In the genomic region with DNA sequence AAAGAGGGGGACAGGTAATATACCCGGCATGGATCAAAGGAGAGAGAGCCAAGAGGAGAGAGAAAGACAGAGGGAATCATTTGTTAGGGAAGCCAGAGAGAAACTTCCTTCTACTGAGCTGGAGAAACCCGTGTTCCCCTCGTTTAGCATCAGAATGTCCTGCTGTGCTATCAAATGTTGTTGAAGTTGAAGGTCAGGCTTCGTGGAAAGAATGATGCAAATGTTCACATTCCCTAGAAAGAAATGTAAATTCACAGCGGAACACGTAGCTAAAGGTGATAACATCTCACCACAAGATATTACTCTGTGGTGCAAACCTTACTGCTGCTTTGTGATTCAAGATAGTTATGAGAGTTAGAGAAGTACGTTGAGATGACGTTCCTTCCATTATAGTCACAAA, we compare ENCODE assay signal across 24 cellular contexts.
DNase-seq lines count a peak whose midpoint lies in the region; ATAC-seq, FAIRE-seq and TF ChIP-seq lines count a peak whose summit lies in the region.
"Had no signal": no experiment of that assay in that cellular context is flagged by ENCODE, and none has a peak within 500 bp of the region (broad histone marks: within the 10 kb centered on the region; RNA-seq: fewer than 3 reads in every experiment).

No MANE protein-coding gene starts in this region.

- no peak overlapping the region for H4K12ac ChIP-seq in trophoblast cell (ENCODE audit: low read depth, low read length)

- no peak overlapping the region for H2BK5ac ChIP-seq in trophoblast cell (ENCODE audit: low read depth, low read length, poor library complexity)
- H2BK5ac ChIP-seq in mesenchymal stem cell (ENCODE audit: low read depth, low read length, poor library complexity, severe bottlenecking), result no peak overlapping the region

- H3K4me2 ChIP-seq in HepG2 (ENCODE audit: low read depth, low read length), result no peak overlapping the region
- H3K4me2 ChIP-seq in trophoblast cell (ENCODE audit: low read length), result no peak overlapping the region
- no peak overlapping the region for H3K4me2 ChIP-seq in mesenchymal stem cell (ENCODE audit: low read length, poor library complexity, severe bottlenecking)

- H3K23ac ChIP-seq in trophoblast cell (ENCODE audit: low read length) (no peak overlapping the region), mesenchymal stem cell (ENCODE audit: low read length in 2 of 2) (no peak overlapping the region)

- no peak overlapping the region for H4K8ac ChIP-seq in trophoblast cell (ENCODE audit: low read depth, low read length)
- no peak overlapping the region for H4K8ac ChIP-seq in mesenchymal stem cell (ENCODE audit: low read length)

- H3K9me3 ChIP-seq in HepG2 (ENCODE audit: low read length), result no peaks in the 10 kb centered on the region
- H3K9me3 ChIP-seq in right lobe of liver, result no peaks in the 10 kb centered on the region
- H3K9me3 ChIP-seq in trophoblast cell (ENCODE audit: insufficient read depth, low read depth, low read length), result peaks cover 2% of the 10 kb centered on the region
- H3K9me3 ChIP-seq in mesenchymal stem cell (ENCODE audit: control insufficient read depth, low read length), result no peaks in the 10 kb centered on the region
- H3K9me3 ChIP-seq: MG63 had no signal

- CTCF ChIA-PET in HepG2 (lab: Yijun Ruan, JAX; ENCODE audit: low intra/inter-chr PET ratio, low total read pairs), result no interaction called here

- no peaks in the 10 kb centered on the region for H3K79me2 ChIP-seq in HepG2 (ENCODE audit: insufficient read depth, low read length)
- no peaks in the 10 kb centered on the region for H3K79me2 ChIP-seq in trophoblast cell (ENCODE audit: control insufficient read depth, insufficient read depth, low read length, poor library complexity)

- H2AK5ac ChIP-seq in trophoblast cell (ENCODE audit: low read length), result no peak overlapping the region
- no peak overlapping the region for H2AK5ac ChIP-seq in mesenchymal stem cell (ENCODE audit: low read length, severe bottlenecking)

- DNase-seq in HepG2 (ENCODE audit: low spot score) (no peak), right lobe of liver (no peak), astrocyte of the spinal cord (ENCODE audit: low read depth, low spot score) (peak; percentile 13), iPS DF 19.7 (ENCODE audit: low read depth, low spot score) (peak; percentile 33), trophoblast cell (peak; percentile 54 to 82), kidney tubule cell (ENCODE audit: low spot score) (no peak), mesenchymal stem cell (no peak)
- DNase-seq: AML-193, GDM1, GOT3, HFFc6, IMR-90, Kasumi-1, MG63, NCI-H1048, NCI-H1436 treated with DMSO at 0.1 percent for 48 hours, NCI-H2171, PC-3, SIG-M5 had no signal

- intact Hi-C loops in HepG2 (cut with micrococcal nuclease; ENCODE audit: unreplicated experiment) (no loop called here), right lobe of liver (cut with DNase I) (no loop called here)

- TF ChIP-seq POLR2A in HepG2 (IDR thresholded peaks at IDR 0.05; ENCODE audit: insufficient read depth in 1 of 2, low read depth in 2 of 2, low read length in 2 of 2), result no peak
- TF ChIP-seq POLR2A in right lobe of liver (IDR thresholded peaks at IDR 0.05), result no peak

- H4K91ac ChIP-seq in trophoblast cell (ENCODE audit: low read depth, low read length) (no peak overlapping the region), mesenchymal stem cell (ENCODE audit: low read length) (no peak overlapping the region)

- H2AFZ ChIP-seq in HepG2 (ENCODE audit: low read length), result no peak overlapping the region
- no peak overlapping the region for H2AFZ ChIP-seq in trophoblast cell (ENCODE audit: insufficient read depth, low read length, poor library complexity)
- no peak overlapping the region for H2AFZ ChIP-seq in mesenchymal stem cell (ENCODE audit: low read depth, low read length)

- ATAC-seq in HepG2 (no peak), right lobe of liver (no peak), HG02970 (IDR thresholded peaks at IDR 0.05; ENCODE audit: low FRiP score, unreplicated experiment) (no peak)
- ATAC-seq: PC-3, SK-N-SH treated with all-trans-retinoic acid at 6 μM for 48 hours had no signal

- H3K27ac ChIP-seq in HepG2 (ENCODE audit: extremely low read length, insufficient read depth, low read length) (no peak overlapping the region), right lobe of liver (no peak overlapping the region), trophoblast cell (ENCODE audit: low read depth, low read length) (no peak overlapping the region), mesenchymal stem cell (ENCODE audit: low read length, poor library complexity, severe bottlenecking) (no peak overlapping the region)
- H3K27ac ChIP-seq: 22Rv1, C4-2B, RWPE1 had no signal

- H3K27me3 ChIP-seq in HepG2 (ENCODE audit: control insufficient read depth in 1 of 2, insufficient read depth in 2 of 2, low read length in 2 of 2) (no peaks in the 10 kb centered on the region), right lobe of liver (no peaks in the 10 kb centered on the region), trophoblast cell (ENCODE audit: insufficient read depth, low read length) (no peaks in the 10 kb centered on the region), mesenchymal stem cell (ENCODE audit: control insufficient read depth in 1 of 2, insufficient read depth in 1 of 2, low read length in 2 of 2) (no peaks in the 10 kb centered on the region)
- H3K27me3 ChIP-seq: MG63 had no signal

- no peak overlapping the region for H2BK120ac ChIP-seq in trophoblast cell (ENCODE audit: insufficient read depth, low read length, poor library complexity)
- no peak overlapping the region for H2BK120ac ChIP-seq in mesenchymal stem cell (ENCODE audit: low read depth, low read length)

- in situ Hi-C loops in HepG2 (cut with HindIII; ENCODE audit: extremely low pct_ligation_motif_present, low pct_unique_long_range_greater_than_20kb), result no loop called here
- in situ Hi-C loops in astrocyte of the spinal cord (cut with HindIII; ENCODE audit: low sequenced_read_pairs), result no loop called here

- H3K36me3 ChIP-seq in HepG2 (replicated peaks in 1 of 2; ENCODE audit: control insufficient read depth in 1 of 2, insufficient read depth in 2 of 2, low read length in 2 of 2) (no peaks in the 10 kb centered on the region), right lobe of liver (no peaks in the 10 kb centered on the region), trophoblast cell (ENCODE audit: control insufficient read depth in 1 of 2, insufficient read depth in 2 of 2, low read length in 2 of 2) (no peaks in the 10 kb centered on the region), mesenchymal stem cell (ENCODE audit: control insufficient read depth in 1 of 2, insufficient read depth in 2 of 2, low read depth in 1 of 2, low read length in 2 of 2) (no peaks in the 10 kb centered on the region)
- H3K36me3 ChIP-seq: MG63 had no signal

- peaks cover 14% of the 10 kb centered on the region; the same call in 1 of the 2 replicates for H3K4me1 ChIP-seq in HepG2 (ENCODE audit: insufficient read depth, low read length)
- no peaks in the 10 kb centered on the region for H3K4me1 ChIP-seq in right lobe of liver
- H3K4me1 ChIP-seq in trophoblast cell (ENCODE audit: control insufficient read depth in 1 of 2, insufficient read depth in 2 of 2, low read length in 2 of 2), result peaks cover 0 to 3% of the 10 kb centered on the region in 2 experiments
- no peaks in the 10 kb centered on the region for H3K4me1 ChIP-seq in mesenchymal stem cell (ENCODE audit: control insufficient read depth, insufficient read depth, low read depth, low read length)

- POLR2A ChIA-PET in HepG2 (lab: Yijun Ruan, JAX), result no interaction called here

- TF ChIP-seq EP300 in HepG2 (IDR thresholded peaks at IDR 0.05; ENCODE audit: low read depth in 2 of 2, low read length in 2 of 2) (no peak), HepG2 (CRISPR knock-in tag; IDR thresholded peaks at IDR 0.05; ENCODE audit: borderline replicate concordance) (no peak)

- H3K4me3 ChIP-seq in HepG2 (replicated peaks in 1 of 3; ENCODE audit: insufficient read depth in 1 of 3, low read depth in 2 of 3, low read length in 3 of 3), result no peak overlapping the region
- H3K4me3 ChIP-seq in right lobe of liver, result no peak overlapping the region
- H3K4me3 ChIP-seq in astrocyte of the spinal cord (ENCODE audit: low read depth, low read length), result no peak overlapping the region
- H3K4me3 ChIP-seq in trophoblast cell (ENCODE audit: low read depth, low read length), result no peak overlapping the region
- H3K4me3 ChIP-seq in mesenchymal stem cell (ENCODE audit: insufficient read depth in 1 of 2, low read depth in 1 of 2, low read length in 2 of 2), result no peak overlapping the region
- H3K4me3 ChIP-seq: MG63 had no signal

- no peak for FAIRE-seq in HepG2 (lab: Jason Lieb, UNC)

- H3K9ac ChIP-seq in HepG2 (ENCODE audit: insufficient read depth, low read depth, low read length) (no peak overlapping the region), trophoblast cell (ENCODE audit: low read length) (no peak overlapping the region), mesenchymal stem cell (ENCODE audit: low read length) (no peak overlapping the region)

- no peak overlapping the region for H3K4ac ChIP-seq in trophoblast cell (ENCODE audit: low read depth, low read length)
- no peak overlapping the region for H3K4ac ChIP-seq in mesenchymal stem cell (ENCODE audit: low read depth in 1 of 2, low read length in 2 of 2)

- TF ChIP-seq RAD21 in HepG2 (CRISPR knock-in tag; IDR thresholded peaks at IDR 0.05), result no peak

- H4K20me1 ChIP-seq in HepG2 (ENCODE audit: insufficient read depth, low read length), result no peaks in the 10 kb centered on the region

- TF ChIP-seq CTCF in HepG2 (CRISPR knock-in tag; IDR thresholded peaks at IDR 0.05) (no peak), right lobe of liver (IDR thresholded peaks at IDR 0.05) (no peak), astrocyte of the spinal cord (IDR thresholded peaks at IDR 0.05; ENCODE audit: low read depth, low read length) (no peak)

- H3K18ac ChIP-seq in trophoblast cell (ENCODE audit: low read length) (no peak overlapping the region), mesenchymal stem cell (ENCODE audit: low read depth in 1 of 2, low read length in 2 of 2) (no peak overlapping the region)

- no peak overlapping the region for H3K14ac ChIP-seq in trophoblast cell (ENCODE audit: low read length)
- H3K14ac ChIP-seq in mesenchymal stem cell (ENCODE audit: low read length in 2 of 2), result no peak overlapping the region

- no peak overlapping the region for H2BK15ac ChIP-seq in mesenchymal stem cell (ENCODE audit: low read depth, poor library complexity, severe bottlenecking)

- no TSS peak for BruUV-seq in HepG2 (replicated peaks; lab: Mats Ljungman, UMichigan)

- no peaks in the 10 kb centered on the region for H3K79me1 ChIP-seq in trophoblast cell (ENCODE audit: low read length)
- no peaks in the 10 kb centered on the region for H3K79me1 ChIP-seq in mesenchymal stem cell (replicated peaks; ENCODE audit: low read length, poor library complexity, severe bottlenecking)

- H2BK12ac ChIP-seq in trophoblast cell (ENCODE audit: low read length) (no peak overlapping the region), mesenchymal stem cell (ENCODE audit: low read length in 2 of 2) (no peak overlapping the region)

- WGBS in HepG2 (ENCODE audit: low lambda C conversion rate), result 77% methylated on average over 8 of the region's 8 CpGs
- WGBS in right lobe of liver (ENCODE audit: insufficient coverage, low coverage, low lambda C conversion rate, missing lambda C conversion rate), result 31% methylated on average over 8 of the region's 8 CpGs
- WGBS in trophoblast cell (ENCODE audit: extremely low coverage, insufficient coverage, insufficient read length), result no CpG with 5 or more reads among the region's 8 CpGs
- WGBS in mesenchymal stem cell, result 47% methylated on average over 6 of the region's 8 CpGs

Comparison
In these comparisons a context has a peak if more than half of its experiments do, and no peak if none do; other contexts are left out.
1. DNase-seq: peak in astrocyte of the spinal cord (single experiment), iPS DF 19.7 (single experiment) and trophoblast cell (2 of 2); none in HepG2 (single experiment), right lobe of liver (0 of 3), kidney tubule cell (single experiment) and mesenchymal stem cell (single experiment).